In genomic region chr1:38783659-38784229, GRCh38 we compare ENCODE assay signal across 12 cellular contexts.
DNase-seq lines count a peak whose midpoint lies in the region; ATAC-seq and TF ChIP-seq lines count a peak whose summit lies in the region.
"Had no signal": no experiment of that assay in that cellular context is flagged by ENCODE, and none has a peak within 500 bp of the region (broad histone marks: within the 10 kb centered on the region; RNA-seq: fewer than 3 reads in every experiment).

No MANE protein-coding gene starts in this region.

- no TSS peak for BruUV-seq in MCF 10A (replicated peaks; lab: Mats Ljungman, UMichigan)

- no peaks in the 10 kb centered on the region for H3K4me1 Mint-ChIP-seq in activated naive CD8-positive, alpha-beta T cell treated with anti-CD3 and anti-CD28 coated beads for 36 hours
- H3K4me1 Mint-ChIP-seq in MCF 10A (ENCODE audit: insufficient read depth, unreplicated experiment), result peaks cover 5% of the 10 kb centered on the region

- no peaks in the 10 kb centered on the region for H3K36me3 Mint-ChIP-seq in activated naive CD8-positive, alpha-beta T cell treated with anti-CD3 and anti-CD28 coated beads for 36 hours
- H3K36me3 Mint-ChIP-seq in MCF 10A (ENCODE audit: insufficient read depth, unreplicated experiment), result no peaks in the 10 kb centered on the region

- H3K27ac Mint-ChIP-seq in activated naive CD8-positive, alpha-beta T cell treated with anti-CD3 and anti-CD28 coated beads for 36 hours, result no peak overlapping the region
- no peak overlapping the region for H3K27ac Mint-ChIP-seq in MCF 10A (ENCODE audit: low read depth, unreplicated experiment)
- H3K27ac Mint-ChIP-seq: nephron progenitor cell had no signal

- peaks cover 59% of the 10 kb centered on the region for H3K27me3 Mint-ChIP-seq in activated naive CD8-positive, alpha-beta T cell treated with anti-CD3 and anti-CD28 coated beads for 36 hours
- peaks cover 42% of the 10 kb centered on the region for H3K27me3 Mint-ChIP-seq in MCF 10A (ENCODE audit: insufficient read depth, unreplicated experiment)

- peak; percentile 47 for ATAC-seq in HG03354 (IDR thresholded peaks at IDR 0.05; ENCODE audit: poor library complexity, severe bottlenecking, unreplicated experiment)
- ATAC-seq: left cardiac atrium had no signal

- peak; percentile 84 for DNase-seq in DMS53 (lab: John Stamatoyannopoulos, UW)
- DNase-seq in activated naive CD8-positive, alpha-beta T cell treated with anti-CD3 and anti-CD28 coated beads for 36 hours, result no peak
- peak; percentile 93 for DNase-seq in retina
- no peak for DNase-seq in epidermal melanocyte (ENCODE audit: insufficient read length, low spot score)
- no peak for DNase-seq in MCF 10A (ENCODE audit: unreplicated experiment)
- no peak for DNase-seq in pons (ENCODE audit: low spot score)
- DNase-seq: amniotic stem cell; left cardiac atrium; NCI-H2029; nephron progenitor cell; stimulated activated CD4-positive, alpha-beta T cell treated with anti-CD3 and anti-CD28 coated beads, Interleukin-2, amount 100 ng/mL, for 48 hours had no signal

- no peak for TF ChIP-seq CTCF in MCF 10A (IDR thresholded peaks at IDR 0.05; ENCODE audit: unreplicated experiment)

- H3K9me3 Mint-ChIP-seq in activated naive CD8-positive, alpha-beta T cell treated with anti-CD3 and anti-CD28 coated beads for 36 hours, result no peaks in the 10 kb centered on the region
- H3K9me3 Mint-ChIP-seq in MCF 10A (ENCODE audit: unreplicated experiment), result no peaks in the 10 kb centered on the region
- H3K9me3 Mint-ChIP-seq: nephron progenitor cell had no signal

- POLR2A ChIA-PET in MCF 10A (lab: Yijun Ruan, JAX), result no interaction called here

- CTCF ChIA-PET in MCF 10A (lab: Yijun Ruan, JAX), result no interaction called here

- peak overlapping the region; percentile 6 for H3K4me3 Mint-ChIP-seq in activated naive CD8-positive, alpha-beta T cell treated with anti-CD3 and anti-CD28 coated beads for 36 hours
- no peak overlapping the region for H3K4me3 Mint-ChIP-seq in MCF 10A (ENCODE audit: unreplicated experiment)
- H3K4me3 Mint-ChIP-seq: nephron progenitor cell had no signal

- intact Hi-C loops in MCF 10A (cut with micrococcal nuclease), result no loop called here

Comparison
In these comparisons a context has a peak if more than half of its experiments do, and no peak if none do; other contexts are left out.
1. DNase-seq: peak in DMS53 (single experiment) and retina (single experiment); none in activated naive CD8-positive, alpha-beta T cell treated with anti-CD3 and anti-CD28 coated beads for 36 hours (single experiment), epidermal melanocyte (single experiment), MCF 10A (single experiment) and pons (single experiment).